19 cellular contexts compared by ENCODE assay signal in the genomic region with DNA sequence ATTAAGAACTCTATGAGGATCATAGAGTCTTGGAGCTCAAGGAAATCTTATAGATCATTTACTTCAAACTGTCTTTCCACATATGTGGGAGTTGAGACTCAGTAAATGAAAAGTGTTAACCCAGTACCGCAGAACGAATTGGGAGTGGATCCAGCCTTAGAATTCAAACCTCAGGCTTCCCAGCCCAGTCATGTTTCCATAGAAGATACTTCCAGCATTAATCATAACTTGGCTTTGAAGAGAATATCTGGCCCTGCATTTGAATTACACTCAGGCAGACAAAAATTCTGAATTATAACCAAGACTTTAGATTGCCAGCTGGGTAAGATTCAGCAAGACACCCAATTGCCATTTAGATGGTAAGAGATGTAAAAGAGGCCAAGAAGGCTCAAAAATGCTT.
A peak's percentile ranks its signal among the peaks of the same experiment; 100 is the strongest.
DNase-seq lines count a peak whose midpoint lies in the region; ATAC-seq and TF ChIP-seq lines count a peak whose summit lies in the region.
"Had no signal": no experiment of that assay in that cellular context is flagged by ENCODE, and none has a peak within 500 bp of the region (broad histone marks: within the 10 kb centered on the region; RNA-seq: fewer than 3 reads in every experiment).

No MANE protein-coding gene starts in this region.

- H3K27me3 ChIP-seq in right atrium auricular region (no peaks in the 10 kb centered on the region), brain microvascular endothelial cell (replicated peaks) (no peaks in the 10 kb centered on the region)
- H3K27me3 ChIP-seq: cardiac muscle cell had no signal

- no peaks in the 10 kb centered on the region for H3K4me1 ChIP-seq in right atrium auricular region

- TF ChIP-seq POLR2A in lower leg skin (IDR thresholded peaks at IDR 0.05): no peak

- no peak overlapping the region for H3K4me3 ChIP-seq in right atrium auricular region
- no peak overlapping the region for H3K4me3 ChIP-seq in brain microvascular endothelial cell (ENCODE audit: low read depth, low read length)
- H3K4me3 ChIP-seq in lower leg skin (ENCODE audit: low read depth, poor library complexity, severe bottlenecking): no peak overlapping the region
- H3K4me3 ChIP-seq: cardiac muscle cell, skin epidermis had no signal

- ATAC-seq in left cardiac atrium: peak; percentile 30 to 94
- peak; percentile 54 for ATAC-seq in left ventricle myocardium superior
- ATAC-seq in HG03457 (IDR thresholded peaks at IDR 0.05; ENCODE audit: unreplicated experiment): no peak

- H3K36me3 ChIP-seq in right atrium auricular region: no peaks in the 10 kb centered on the region
- H3K36me3 ChIP-seq in brain microvascular endothelial cell (replicated peaks): no peaks in the 10 kb centered on the region
- H3K36me3 ChIP-seq: cardiac muscle cell had no signal

- 29 to 32% methylated on average over 2 of the region's 2 CpGs for WGBS in lower leg skin, 2 donors

- no peak overlapping the region for H3K27ac ChIP-seq in right atrium auricular region
- H3K27ac ChIP-seq in brain microvascular endothelial cell: no peak overlapping the region
- H3K27ac ChIP-seq: cardiac muscle cell, skin epidermis had no signal

- TF ChIP-seq CTCF in right atrium auricular region (IDR thresholded peaks at IDR 0.05): no peak
- TF ChIP-seq CTCF in brain microvascular endothelial cell (IDR thresholded peaks at IDR 0.05; ENCODE audit: low read depth, low read length, missing control alignments): no peak
- TF ChIP-seq CTCF in lower leg skin (IDR thresholded peaks at IDR 0.05): no peak

- intact Hi-C loops in left cardiac atrium (cut with DNase I): no loop called here
- intact Hi-C loops in left ventricle myocardium superior (cut with micrococcal nuclease): loop anchor here (10.0 kb wide), 1 partner anchor 133 kb away; no protein-coding TSS in a partner anchor
- intact Hi-C loops in lower leg skin (cut with DNase I; ENCODE audit: low total_unique reads): no loop called here

- H3K9me3 ChIP-seq in right atrium auricular region: no peaks in the 10 kb centered on the region

- in situ Hi-C loops in brain microvascular endothelial cell (cut with HindIII; ENCODE audit: low pct_ligation_motif_present, low sequenced_read_pairs): no loop called here

- DNase-seq in left cardiac atrium (no peak), right atrium auricular region (ENCODE audit: low spot score) (no peak), brain microvascular endothelial cell (peak; percentile 51), left ventricle myocardium superior (no peak), NCI-H510A (lab: John Stamatoyannopoulos, UW) (no peak), lower leg skin (ENCODE audit: low spot score in 2 of 2) (no peak)
- no peak for DNase-seq in stimulated activated CD4-positive, alpha-beta T cell treated with anti-CD3 and anti-CD28 coated beads, Interleukin-4, amount 100 ng/mL, for 24 hours
- DNase-seq: activated naive CD4-positive, alpha-beta T cell; endodermal cell; GDM1; KG1; NCI-H1417; NK-92 treated with Interleukin-12 subunit alpha and Interleukin-12 subunit beta, amount 100 ng/mL, for 24 hours; occipital lobe; T-helper 2 cell; trophoblast cell had no signal
